9 cellular contexts compared by ENCODE assay signal in the genomic region with DNA sequence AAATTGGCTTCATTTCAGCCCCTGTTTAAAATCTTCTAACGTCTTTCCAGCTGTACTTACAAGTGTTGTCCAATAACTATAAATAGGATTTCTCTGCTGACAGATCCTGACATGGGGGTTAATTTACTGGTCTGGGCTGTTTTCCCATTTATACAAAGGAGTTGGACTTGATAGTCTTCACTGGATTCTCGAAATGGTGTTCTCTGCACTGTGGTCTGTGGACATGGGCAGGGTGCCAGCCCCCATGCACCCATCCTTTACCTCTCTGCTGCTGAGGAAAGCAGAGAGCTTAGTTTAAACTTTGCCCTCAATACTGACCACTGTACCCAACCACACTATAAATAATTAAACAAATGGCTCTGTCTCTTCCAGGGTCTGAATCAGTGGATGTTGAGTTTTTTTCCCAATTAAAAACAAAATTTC. TPM values are rescaled to one million over a fixed set of nuclear protein-coding genes. Genes with fewer than 3 reads are reported as not detected.
DNase-seq lines count a peak whose midpoint lies in the region; ATAC-seq and TF ChIP-seq lines count a peak whose summit lies in the region.
"Had no signal": no experiment of that assay in that cellular context is flagged by ENCODE, and none has a peak within 500 bp of the region (broad histone marks: within the 10 kb centered on the region; RNA-seq: fewer than 3 reads in every experiment).

No MANE protein-coding gene starts in this region.

- no peaks in the 10 kb centered on the region for H3K9me3 Mint-ChIP-seq in T-cell
- no peaks in the 10 kb centered on the region for H3K9me3 Mint-ChIP-seq in progenitor cell of endocrine pancreas (ENCODE audit: low read depth)
- H3K9me3 Mint-ChIP-seq: neural progenitor cell had no signal

- H3K4me1 Mint-ChIP-seq in T-cell, result no peaks in the 10 kb centered on the region
- peaks cover 6% of the 10 kb centered on the region for H3K4me1 Mint-ChIP-seq in progenitor cell of endocrine pancreas (ENCODE audit: low read depth)

- ATAC-seq in T-cell (replicated peaks in 1 of 4), result no peak

- no peak overlapping the region for H3K4me3 Mint-ChIP-seq in T-cell
- no peak overlapping the region for H3K4me3 Mint-ChIP-seq in progenitor cell of endocrine pancreas (ENCODE audit: low read depth)
- H3K4me3 Mint-ChIP-seq: neural progenitor cell had no signal

- DNase-seq in NCI-H1105 (lab: John Stamatoyannopoulos, UW) (peak; percentile 66), fibroblast of peridontal ligament (ENCODE audit: extremely low read depth) (peak; percentile 61), skeletal muscle cell (ENCODE audit: low read depth) (peak; percentile 81), T-cell (no peak), progenitor cell of endocrine pancreas (ENCODE audit: low spot score, unreplicated experiment) (no peak)
- no peak for DNase-seq in stimulated activated CD4-positive, alpha-beta T cell treated with anti-CD3 and anti-CD28 coated beads, Interleukin-4, amount 100 ng/mL, for 4 hours
- DNase-seq: activated naive CD4-positive, alpha-beta T cell; NCI-H526 had no signal

- H3K36me3 Mint-ChIP-seq in T-cell (no peaks in the 10 kb centered on the region), progenitor cell of endocrine pancreas (ENCODE audit: insufficient read depth) (no peaks in the 10 kb centered on the region)
- H3K36me3 Mint-ChIP-seq: neural progenitor cell had no signal

- POLR2A ChIA-PET in T-cell (lab: Charles Lee), result interaction anchor here in 1 of 2 donors (0.6 kb wide), 1 partner anchor 46 kb away, joined by 4 read pairs; a partner anchor contains a TSS

- H3K27ac Mint-ChIP-seq in T-cell (no peak overlapping the region), progenitor cell of endocrine pancreas (no peak overlapping the region)
- H3K27ac Mint-ChIP-seq: neural progenitor cell had no signal

- TF ChIP-seq CTCF in progenitor cell of endocrine pancreas (IDR thresholded peaks at IDR 0.05; ENCODE audit: unreplicated experiment), result no peak

- no peak overlapping the region for H3K4me3 ChIP-seq in skeletal muscle cell (ENCODE audit: low read depth, low read length)
- H3K4me3 ChIP-seq: neural progenitor cell had no signal

- H3K27me3 Mint-ChIP-seq in T-cell (peaks cover 6 to 9% of the 10 kb centered on the region in 2 donors), progenitor cell of endocrine pancreas (no peaks in the 10 kb centered on the region)

- CTCF ChIA-PET in T-cell (lab: Charles Lee), result interaction anchor here (0.7 kb wide), 2 partner anchors 15 to 44 kb away, joined by 3 read pairs; no protein-coding TSS in a partner anchor

RNA-seq across cellular contexts. Expression of a gene that starts 5.2 kb away (rescaled TPM):
- total RNA-seq in T-cell, result not detected
- 1.1 and 1.3 TPM in 2 replicates for total RNA-seq in progenitor cell of endocrine pancreas

RNA-seq across cellular contexts. Expression of a gene that starts 9.6 kb away (rescaled TPM):
- total RNA-seq in T-cell (10 to 100 TPM; 11.5 to 17.2 (median 14.5) TPM), progenitor cell of endocrine pancreas (34.5 and 37.3 TPM in 2 replicates)

RNA-seq across cellular contexts. Expression of a gene that starts 46.3 kb away (rescaled TPM):
- 10 to 100 TPM; 24.5 to 33.1 (median 31.2) TPM for total RNA-seq in T-cell
- total RNA-seq in progenitor cell of endocrine pancreas, result 35.4 and 39.2 TPM in 2 replicates

RNA-seq across cellular contexts. Expression of a gene that starts 46.9 kb away (rescaled TPM):
- total RNA-seq in T-cell (1 to 10 TPM; 6.3 to 8.8 (median 7.9) TPM), progenitor cell of endocrine pancreas (63.5 and 64.0 TPM in 2 replicates)

Comparison
In these comparisons a context has a peak if more than half of its experiments do, and no peak if none do; other contexts are left out.
1. DNase-seq: peak in NCI-H1105 (single experiment), fibroblast of peridontal ligament (single experiment) and skeletal muscle cell (single experiment); none in stimulated activated CD4-positive, alpha-beta T cell treated with anti-CD3 and anti-CD28 coated beads, Interleukin-4, amount 100 ng/mL, for 4 hours (0 of 2), T-cell (0 of 34) and progenitor cell of endocrine pancreas (single experiment).